Comparison of ENCODE assay signal across 1 cellular context in genomic region chr17:7704601-7705268, GRCh38.
A peak's percentile ranks its signal among the peaks of the same experiment; 100 is the strongest.
TF ChIP-seq lines count a peak whose summit lies in the region.

A gene with protein sequence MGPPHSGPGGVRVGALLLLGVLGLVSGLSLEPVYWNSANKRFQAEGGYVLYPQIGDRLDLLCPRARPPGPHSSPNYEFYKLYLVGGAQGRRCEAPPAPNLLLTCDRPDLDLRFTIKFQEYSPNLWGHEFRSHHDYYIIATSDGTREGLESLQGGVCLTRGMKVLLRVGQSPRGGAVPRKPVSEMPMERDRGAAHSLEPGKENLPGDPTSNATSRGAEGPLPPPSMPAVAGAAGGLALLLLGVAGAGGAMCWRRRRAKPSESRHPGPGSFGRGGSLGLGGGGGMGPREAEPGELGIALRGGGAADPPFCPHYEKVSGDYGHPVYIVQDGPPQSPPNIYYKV (plus strand): TSS chr17:7705202. CDS start chr17:7705599, 397 bp downstream.

TF ChIP-seq in HEK293, 187 proteins besides CTCF, POLR2A, EP300 and RAD21 (continued from another document and continues in another):
- TF ChIP-seq, protein P1, sequence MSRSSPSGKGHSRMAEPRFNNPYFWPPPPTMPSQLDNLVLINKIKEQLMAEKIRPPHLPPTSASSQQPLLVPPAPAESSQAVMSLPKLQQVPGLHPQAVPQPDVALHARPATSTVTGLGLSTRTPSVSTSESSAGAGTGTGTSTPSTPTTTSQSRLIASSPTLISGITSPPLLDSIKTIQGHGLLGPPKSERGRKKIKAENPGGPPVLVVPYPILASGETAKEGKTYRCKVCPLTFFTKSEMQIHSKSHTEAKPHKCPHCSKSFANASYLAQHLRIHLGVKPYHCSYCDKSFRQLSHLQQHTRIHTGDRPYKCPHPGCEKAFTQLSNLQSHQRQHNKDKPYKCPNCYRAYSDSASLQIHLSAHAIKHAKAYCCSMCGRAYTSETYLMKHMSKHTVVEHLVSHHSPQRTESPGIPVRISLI (tag by site-specific recombination; IDR thresholded peaks at IDR 0.05), result no peak
- TF ChIP-seq MEIS1 (CRISPR knock-in tag; IDR thresholded peaks at IDR 0.05; ENCODE audit: borderline replicate concordance), result no peak
- TF ChIP-seq IKZF3 (tag by site-specific recombination; IDR thresholded peaks at IDR 0.05), result peak; percentile 44
- no peak for TF ChIP-seq ZNF776 (tag by site-specific recombination; IDR thresholded peaks at IDR 0.05; ENCODE audit: borderline replicate concordance)
- TF ChIP-seq ZNF221 (tag by site-specific recombination; IDR thresholded peaks at IDR 0.05; ENCODE audit: borderline replicate concordance), result no peak
- peak; percentile 41; the same call in 1 of the 2 replicates for TF ChIP-seq OSR2 (tag by site-specific recombination; IDR thresholded peaks at IDR 0.05)
- TF ChIP-seq, protein P2, sequence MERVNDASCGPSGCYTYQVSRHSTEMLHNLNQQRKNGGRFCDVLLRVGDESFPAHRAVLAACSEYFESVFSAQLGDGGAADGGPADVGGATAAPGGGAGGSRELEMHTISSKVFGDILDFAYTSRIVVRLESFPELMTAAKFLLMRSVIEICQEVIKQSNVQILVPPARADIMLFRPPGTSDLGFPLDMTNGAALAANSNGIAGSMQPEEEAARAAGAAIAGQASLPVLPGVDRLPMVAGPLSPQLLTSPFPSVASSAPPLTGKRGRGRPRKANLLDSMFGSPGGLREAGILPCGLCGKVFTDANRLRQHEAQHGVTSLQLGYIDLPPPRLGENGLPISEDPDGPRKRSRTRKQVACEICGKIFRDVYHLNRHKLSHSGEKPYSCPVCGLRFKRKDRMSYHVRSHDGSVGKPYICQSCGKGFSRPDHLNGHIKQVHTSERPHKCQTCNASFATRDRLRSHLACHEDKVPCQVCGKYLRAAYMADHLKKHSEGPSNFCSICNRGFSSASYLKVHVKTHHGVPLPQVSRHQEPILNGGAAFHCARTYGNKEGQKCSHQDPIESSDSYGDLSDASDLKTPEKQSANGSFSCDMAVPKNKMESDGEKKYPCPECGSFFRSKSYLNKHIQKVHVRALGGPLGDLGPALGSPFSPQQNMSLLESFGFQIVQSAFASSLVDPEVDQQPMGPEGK (tag by site-specific recombination; IDR thresholded peaks at IDR 0.05), result 0 out of 2 replicates have a peak, but pooled peaks have one; percentile 45
- no peak for TF ChIP-seq ZNF785 (tag by site-specific recombination; IDR thresholded peaks at IDR 0.05)
- TF ChIP-seq ZNF174 (tag by site-specific recombination; IDR thresholded peaks at IDR 0.05), result no peak
- no peak for TF ChIP-seq ZNF416 (tag by site-specific recombination; IDR thresholded peaks at IDR 0.05)
- TF ChIP-seq ZNF280C (tag by site-specific recombination; IDR thresholded peaks at IDR 0.05), result no peak
- TF ChIP-seq ZNF513 (tag by site-specific recombination; IDR thresholded peaks at IDR 0.05), result no peak
- no peak for TF ChIP-seq ZNF423 (tag by site-specific recombination; IDR thresholded peaks at IDR 0.05)
- TF ChIP-seq ZNF548 (tag by site-specific recombination; IDR thresholded peaks at IDR 0.05), result no peak
- no peak for TF ChIP-seq ZNF132 (tag by site-specific recombination; IDR thresholded peaks at IDR 0.05; ENCODE audit: borderline replicate concordance)
- no peak for TF ChIP-seq ZNF404 (tag by site-specific recombination; IDR thresholded peaks at IDR 0.05)
- 0 out of 2 replicates have a peak, but pooled peaks have one; percentile 18 for TF ChIP-seq ZNF610 (tag by site-specific recombination; IDR thresholded peaks at IDR 0.05; ENCODE audit: borderline replicate concordance)
- TF ChIP-seq KLF7 (tag by site-specific recombination; IDR thresholded peaks at IDR 0.05; ENCODE audit: borderline replicate concordance), result peak; percentile 83
- TF ChIP-seq ZXDB (tag by site-specific recombination; IDR thresholded peaks at IDR 0.05), result no peak; the same call in 1 of the 2 replicates
- TF ChIP-seq ZNF398 (tag by site-specific recombination; IDR thresholded peaks at IDR 0.05), result peak; percentile 98
- TF ChIP-seq ZNF354C (tag by site-specific recombination; IDR thresholded peaks at IDR 0.05; ENCODE audit: borderline replicate concordance, low read depth), result no peak
- no peak for TF ChIP-seq ZNF654 (tag by site-specific recombination; IDR thresholded peaks at IDR 0.05; ENCODE audit: low read depth)
- TF ChIP-seq ZNF660 (tag by site-specific recombination; IDR thresholded peaks at IDR 0.05), result peak; percentile 51; the same call in 1 of the 2 replicates
- TF ChIP-seq, protein P3, sequence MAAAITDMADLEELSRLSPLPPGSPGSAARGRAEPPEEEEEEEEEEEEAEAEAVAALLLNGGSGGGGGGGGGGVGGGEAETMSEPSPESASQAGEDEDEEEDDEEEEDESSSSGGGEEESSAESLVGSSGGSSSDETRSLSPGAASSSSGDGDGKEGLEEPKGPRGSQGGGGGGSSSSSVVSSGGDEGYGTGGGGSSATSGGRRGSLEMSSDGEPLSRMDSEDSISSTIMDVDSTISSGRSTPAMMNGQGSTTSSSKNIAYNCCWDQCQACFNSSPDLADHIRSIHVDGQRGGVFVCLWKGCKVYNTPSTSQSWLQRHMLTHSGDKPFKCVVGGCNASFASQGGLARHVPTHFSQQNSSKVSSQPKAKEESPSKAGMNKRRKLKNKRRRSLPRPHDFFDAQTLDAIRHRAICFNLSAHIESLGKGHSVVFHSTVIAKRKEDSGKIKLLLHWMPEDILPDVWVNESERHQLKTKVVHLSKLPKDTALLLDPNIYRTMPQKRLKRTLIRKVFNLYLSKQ (tag by site-specific recombination; IDR thresholded peaks at IDR 0.05; ENCODE audit: borderline replicate concordance), result no peak
- no peak for TF ChIP-seq ZNF302 (tag by site-specific recombination; IDR thresholded peaks at IDR 0.05; ENCODE audit: low read depth)
- no peak for TF ChIP-seq ZNF433 (tag by site-specific recombination; IDR thresholded peaks at IDR 0.05; ENCODE audit: low read depth)
- TF ChIP-seq ELK4 (IDR thresholded peaks at IDR 0.05; ENCODE audit: borderline replicate concordance, low read depth, low read length), result no peak
- 0 out of 2 replicates have a peak, but pooled peaks have one; percentile 18 for TF ChIP-seq ZNF18 (tag by site-specific recombination; IDR thresholded peaks at IDR 0.05)
- TF ChIP-seq ZNF670 (tag by site-specific recombination; IDR thresholded peaks at IDR 0.05; ENCODE audit: low read depth), result no peak
- no peak for TF ChIP-seq ZNF335 (tag by site-specific recombination; conservative IDR thresholded peaks at IDR 0.05)
- TF ChIP-seq ZNF391 (tag by site-specific recombination; IDR thresholded peaks at IDR 0.05; ENCODE audit: borderline replicate concordance, low read depth), result no peak
- TF ChIP-seq ZFP41 (tag by site-specific recombination; IDR thresholded peaks at IDR 0.05; ENCODE audit: borderline replicate concordance), result no peak
- no peak for TF ChIP-seq ZNF121 (tag by site-specific recombination; IDR thresholded peaks at IDR 0.05)
- peak; percentile 53; the same call in 1 of the 2 replicates for TF ChIP-seq ZBTB6 (tag by site-specific recombination; IDR thresholded peaks at IDR 0.05)
- TF ChIP-seq BCL6B (tag by site-specific recombination; IDR thresholded peaks at IDR 0.05), result no peak
- TF ChIP-seq ZNF677 (tag by site-specific recombination; IDR thresholded peaks at IDR 0.05), result no peak
- TF ChIP-seq ZNF366 (tag by site-specific recombination; conservative IDR thresholded peaks at IDR 0.05), result no peak
- no peak for TF ChIP-seq MZF1 (tag by site-specific recombination; IDR thresholded peaks at IDR 0.05; ENCODE audit: borderline replicate concordance)
- no peak for TF ChIP-seq ZNF155 (tag by site-specific recombination; IDR thresholded peaks at IDR 0.05)
- TF ChIP-seq ZNF324 (tag by site-specific recombination; IDR thresholded peaks at IDR 0.05), result peak; percentile 81
- TF ChIP-seq PRDM6 (tag by site-specific recombination; IDR thresholded peaks at IDR 0.05), result no peak
- TF ChIP-seq RBAK (tag by site-specific recombination; IDR thresholded peaks at IDR 0.05), result no peak
- 0 out of 2 replicates have a peak, but pooled peaks have one; percentile 18 for TF ChIP-seq REPIN1 (tag by site-specific recombination; IDR thresholded peaks at IDR 0.05; ENCODE audit: low read depth)
